8 cellular contexts compared by ENCODE assay signal in genomic region chr20:50464026-50464724, GRCh38. TPM values are rescaled to one million over a fixed set of nuclear protein-coding genes. Genes with fewer than 3 reads are reported as not detected.
DNase-seq lines count a peak whose midpoint lies in the region; ATAC-seq and TF ChIP-seq lines count a peak whose summit lies in the region.

No MANE protein-coding gene starts in this region.

- no peak for TF ChIP-seq POLR2A in heart left ventricle (IDR thresholded peaks at IDR 0.05)

- no peaks in the 10 kb centered on the region for H3K9me3 Mint-ChIP-seq in activated naive CD8-positive, alpha-beta T cell treated with anti-CD3 and anti-CD28 coated beads, Interleukin-2, amount 10 ng/mL, durations not matched to agents 7 days and 5 days

- H3K4me1 Mint-ChIP-seq in activated naive CD8-positive, alpha-beta T cell treated with anti-CD3 and anti-CD28 coated beads, Interleukin-2, amount 10 ng/mL, durations not matched to agents 7 days and 5 days: peaks cover 20% of the 10 kb centered on the region

- 21 to 26% (median 25%) methylated on average over 16 to 21 of the region's 21 CpGs for WGBS in heart left ventricle, 4 donors

- ATAC-seq in SK-N-SH treated with all-trans-retinoic acid at 6 μM for 48 hours: peak; percentile 89
- ATAC-seq in activated naive CD8-positive, alpha-beta T cell treated with anti-CD3 and anti-CD28 coated beads, Interleukin-2, amount 10 ng/mL, durations not matched to agents 7 days and 5 days (ENCODE audit: low read depth): peak; percentile 77
- peak; percentile 51 to 72 (median 68) for ATAC-seq in heart left ventricle
- no peak for ATAC-seq in GM18873 (IDR thresholded peaks at IDR 0.05; ENCODE audit: low FRiP score, unreplicated experiment)

- H3K9me3 ChIP-seq in heart left ventricle: no peaks in the 10 kb centered on the region

- H3K4me1 ChIP-seq in heart left ventricle: peaks cover 0 to 28% (median 15%) of the 10 kb centered on the region in 12 donors

- peaks cover 3% of the 10 kb centered on the region for H3K27me3 Mint-ChIP-seq in activated naive CD8-positive, alpha-beta T cell treated with anti-CD3 and anti-CD28 coated beads, Interleukin-2, amount 10 ng/mL, durations not matched to agents 7 days and 5 days

- H3K4me3 Mint-ChIP-seq in activated naive CD8-positive, alpha-beta T cell treated with anti-CD3 and anti-CD28 coated beads, Interleukin-2, amount 10 ng/mL, durations not matched to agents 7 days and 5 days: peak overlapping the region; percentile 28

- intact Hi-C loops in heart left ventricle (cut with DNase I): loop anchor here in 8 of 10 donors (1.0 to 10.0 kb wide), 16 partner anchors 47 to 499 kb away; partner anchors contain the start of genes SNAI1 (in 1 of the 8) and UBE2V1 (in 1 of the 8)

- H3K4me3 ChIP-seq in Jurkat, Clone E6-1 (ENCODE audit: low read length): peak overlapping the region; percentile 5; the same call in 1 of the 2 replicates
- H3K4me3 ChIP-seq in heart left ventricle: peak overlapping the region in 3 of 12 donors; percentile 18 to 27 (median 21)
- no peak overlapping the region for H3K4me3 ChIP-seq in retinal pigment epithelial cell (ENCODE audit: low read length)

- H3K36me3 ChIP-seq in heart left ventricle: no peaks in the 10 kb centered on the region

- TF ChIP-seq CTCF in heart left ventricle (IDR thresholded peaks at IDR 0.05) (peak; percentile 67 to 89 (median 82)), retinal pigment epithelial cell (conservative IDR thresholded peaks at IDR 0.05; ENCODE audit: low read depth, low read length) (peak; percentile 69)

- no peak overlapping the region for H3K27ac Mint-ChIP-seq in activated naive CD8-positive, alpha-beta T cell treated with anti-CD3 and anti-CD28 coated beads, Interleukin-2, amount 10 ng/mL, durations not matched to agents 7 days and 5 days

- POLR2A ChIA-PET in activated naive CD8-positive, alpha-beta T cell treated with anti-CD3 and anti-CD28 coated beads, Interleukin-2, amount 10 ng/mL, durations not matched to agents 7 days and 5 days (lab: Charles Lee): interaction anchor here (0.6 to 2.2 kb wide), 4 partner anchors 273 to 282 kb away, joined by 3 to 12 read pairs (median 4); partner anchors contain the start of gene CEBPB

- peaks cover 2% of the 10 kb centered on the region for H3K36me3 Mint-ChIP-seq in activated naive CD8-positive, alpha-beta T cell treated with anti-CD3 and anti-CD28 coated beads, Interleukin-2, amount 10 ng/mL, durations not matched to agents 7 days and 5 days

- no peaks in the 10 kb centered on the region for H3K27me3 ChIP-seq in heart left ventricle

- no peak overlapping the region for H3K27ac ChIP-seq in heart left ventricle

- DNase-seq in NCI-H1436 (lab: John Stamatoyannopoulos, UW) (peak; percentile 48), NCI-H1436 treated with DMSO at 0.1 percent for 48 hours (lab: John Stamatoyannopoulos, UW) (no peak), heart left ventricle (peak; percentile 44 to 75 (median 56)), retinal pigment epithelial cell (ENCODE audit: low read depth) (no peak)
- no peak for DNase-seq in Jurkat, Clone E6-1 (ENCODE audit: low read depth, low spot score)
- DNase-seq in activated naive CD8-positive, alpha-beta T cell treated with anti-CD3 and anti-CD28 coated beads, Interleukin-2, amount 10 ng/mL, durations not matched to agents 7 days and 5 days: peak; percentile 70

TF ChIP-seq in SK-N-SH treated with all-trans-retinoic acid at 6 μM for 48 hours, 23 proteins besides CTCF, POLR2A, EP300 and RAD21:
- TF ChIP-seq GLIS3 (CRISPR knock-in tag; IDR thresholded peaks at IDR 0.05) (no peak), ISL1 (CRISPR knock-in tag; IDR thresholded peaks at IDR 0.05) (no peak), TCF4 (CRISPR knock-in tag; IDR thresholded peaks at IDR 0.05; ENCODE audit: borderline replicate concordance) (no peak), PPARA (CRISPR knock-in tag; IDR thresholded peaks at IDR 0.05; ENCODE audit: borderline replicate concordance) (no peak), SNAI2 (CRISPR knock-in tag; IDR thresholded peaks at IDR 0.05) (no peak), OSR1 (CRISPR knock-in tag; IDR thresholded peaks at IDR 0.05) (no peak), TSHZ2 (CRISPR knock-in tag; IDR thresholded peaks at IDR 0.05) (no peak), CREB5 (CRISPR knock-in tag; IDR thresholded peaks at IDR 0.05; ENCODE audit: low read depth) (no peak), ZFP30 (CRISPR knock-in tag; IDR thresholded peaks at IDR 0.05) (no peak), ARNTL (CRISPR knock-in tag; IDR thresholded peaks at IDR 0.05; ENCODE audit: borderline replicate concordance, low read depth) (no peak)

RNA-seq across cellular contexts. Expression of gene PTPN1, which starts 46.0 kb away (rescaled TPM):
- 30.3 TPM for polyA plus RNA-seq in Jurkat, Clone E6-1 (2012; ENCODE audit: insufficient read depth, insufficient read length)
- 10 to 100 TPM; 65.9 to 67.3 TPM for total RNA-seq in activated naive CD8-positive, alpha-beta T cell treated with anti-CD3 and anti-CD28 coated beads, Interleukin-2, amount 10 ng/mL, durations not matched to agents 7 days and 5 days
- 10 to 100 TPM; 24.2 to 63.3 (median 32.0) TPM for total RNA-seq in heart left ventricle
- polyA plus RNA-seq in heart left ventricle: 10 to 100 TPM; 18.5 to 93.8 TPM

Comparison
In these comparisons a context has a peak if more than half of its experiments do, and no peak if none do; other contexts are left out.
1. DNase-seq: peak in NCI-H1436 (single experiment), activated naive CD8-positive, alpha-beta T cell treated with anti-CD3 and anti-CD28 coated beads, Interleukin-2, amount 10 ng/mL, durations not matched to agents 7 days and 5 days (single experiment) and heart left ventricle (5 of 5); none in NCI-H1436 treated with DMSO at 0.1 percent for 48 hours (single experiment), Jurkat, Clone E6-1 (single experiment) and retinal pigment epithelial cell (single experiment).